Comparison of ENCODE assay signal across 8 cellular contexts in the genomic region with DNA sequence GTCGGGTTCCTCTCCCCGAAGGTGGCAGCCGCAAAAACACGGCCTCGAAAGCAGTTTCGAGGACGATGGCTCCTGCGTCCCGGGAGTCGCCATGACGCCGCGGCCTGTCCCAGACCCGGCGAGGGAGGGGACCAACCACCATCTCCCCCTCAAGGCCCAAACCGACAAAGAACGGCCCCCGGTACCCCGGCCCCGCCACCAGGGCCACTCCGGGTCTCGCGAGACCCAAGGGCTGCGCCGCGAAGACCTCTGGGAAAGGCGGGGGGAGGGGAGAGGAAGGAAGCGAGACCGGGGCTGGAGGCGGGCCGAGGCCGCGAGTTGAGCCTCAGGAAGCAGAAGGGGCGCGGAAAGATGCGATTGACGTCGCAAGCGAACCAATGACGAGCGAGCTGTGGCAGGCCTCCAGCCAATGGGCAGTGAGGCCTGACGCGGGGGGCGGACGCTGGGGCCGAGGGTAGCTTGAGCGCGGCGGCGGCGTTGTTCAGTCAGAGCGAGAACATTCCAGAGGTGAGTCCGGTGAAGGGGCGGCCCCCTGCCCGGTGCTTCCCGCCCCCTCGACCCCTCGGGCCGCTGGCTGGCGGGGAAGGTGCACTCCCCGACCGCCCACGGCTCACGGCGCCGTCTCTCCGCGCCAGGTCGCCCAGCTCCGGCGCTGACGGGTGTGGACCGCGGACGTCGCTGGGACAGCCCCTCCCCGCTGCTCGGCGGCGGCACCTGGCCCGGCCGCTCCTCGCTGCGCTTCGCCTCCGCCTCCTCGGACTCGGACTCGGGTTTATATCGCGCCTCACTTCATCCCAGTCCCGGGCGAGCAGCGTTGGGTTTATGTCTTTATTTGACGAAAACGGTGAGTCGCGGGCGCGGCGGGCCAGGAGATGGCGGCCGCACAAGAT. TPM values are rescaled to one million over a fixed set of nuclear protein-coding genes. Genes with fewer than 3 reads are reported as not detected.
DNase-seq lines count a peak whose midpoint lies in the region; ATAC-seq, FAIRE-seq and TF ChIP-seq lines count a peak whose summit lies in the region.

EIF5 (plus strand) TSS at position 484 of the 890 bp plus-strand sequence. CDS start 1,624 bp downstream, outside the sequence.

- peak; percentile 65 for TF ChIP-seq CTCF in type B pancreatic cell (conservative IDR thresholded peaks at IDR 0.05)

- FAIRE-seq in GM12891 (lab: Jason Lieb, UNC) = peak; percentile 97

- peak within 1 kb of the TSS; percentile 90 to 93 (median 91) for H3K4me3 Mint-ChIP-seq in T-cell
- peak within 1 kb of the TSS; percentile 96 for H3K4me3 Mint-ChIP-seq in type B pancreatic cell

- H3K4me1 Mint-ChIP-seq in T-cell (peaks cover 38 to 47% (median 43%) of the 10 kb centered on the region in 3 donors), type B pancreatic cell (ENCODE audit: unreplicated experiment) (peaks cover 29% of the 10 kb centered on the region)

- H3K36me3 Mint-ChIP-seq in T-cell (peaks cover 39% of the 10 kb centered on the region), type B pancreatic cell (peaks cover 40% of the 10 kb centered on the region)

- DNase-seq in GM12891 (ENCODE audit: insufficient read length, low spot score) (peak; percentile 88), NCI-H1436 treated with DMSO at 0.1 percent for 48 hours (lab: John Stamatoyannopoulos, UW) (peak; percentile 90), T-cell (peak; percentile 97 to 99 (median 98)), cardiac septum (ENCODE audit: low spot score) (peak; percentile 100), pons (ENCODE audit: low spot score) (peak; percentile 98), type B pancreatic cell (ENCODE audit: extremely low spot score, unreplicated experiment) (peak; percentile 99)

- WGBS in adipose tissue, 3 donors = 0 to 1% (median 0%) methylated on average over 86 to 103 of the region's 103 CpGs

- ATAC-seq in HG02840 (IDR thresholded peaks at IDR 0.05; ENCODE audit: low FRiP score, unreplicated experiment) (peak; percentile 92), T-cell (replicated peaks in 1 of 4) (peak; percentile 86 to 92 (median 88))

- H3K27ac Mint-ChIP-seq in T-cell (peak within 1 kb of the TSS; percentile 93 to 96), type B pancreatic cell (peak within 1 kb of the TSS; percentile 96)

- peak within 1 kb of the TSS; percentile 96 for H3K27ac ChIP-seq in adipose tissue (ENCODE audit: low read depth, low read length)

- POLR2A ChIA-PET in T-cell (lab: Charles Lee) = interaction anchor here (0.5 to 1.2 kb wide), 9 partner anchors 10 to 810 kb away, joined by 3 to 5 read pairs (median 3); partner anchors contain the start of gene MARK3 (in 1 of the 2)

- H3K27me3 Mint-ChIP-seq in T-cell (no peaks in the 10 kb centered on the region), type B pancreatic cell (no peaks in the 10 kb centered on the region)

- no peaks in the 10 kb centered on the region for H3K9me3 Mint-ChIP-seq in T-cell
- H3K9me3 Mint-ChIP-seq in type B pancreatic cell = no peaks in the 10 kb centered on the region

- CTCF ChIA-PET in T-cell (lab: Charles Lee) = interaction anchor here in 1 of 2 donors (0.6 to 0.9 kb wide), 2 partner anchors 51 to 70 kb away, joined by 3 to 4 read pairs; partner anchors contain the start of gene MARK3

- TF ChIP-seq POLR2A in GM12891 (IDR thresholded peaks at IDR 0.05; ENCODE audit: low read depth, low read length) = peak; percentile 99

- intact Hi-C loops in cardiac septum (cut with DNase I) = no loop called here

TF ChIP-seq in GM12891, 5 proteins besides CTCF, POLR2A, EP300 and RAD21:
- TF ChIP-seq TAF1 (IDR thresholded peaks at IDR 0.05; ENCODE audit: low read depth, low read length) = peak; percentile 94
- peak; percentile 71; the same call in 1 of the 2 replicates for TF ChIP-seq POU2F2 (IDR thresholded peaks at IDR 0.05; ENCODE audit: low read depth, low read length)
- peak; percentile 61 for TF ChIP-seq SPI1 (IDR thresholded peaks at IDR 0.05; ENCODE audit: low read depth, low read length)
- TF ChIP-seq PAX5 (IDR thresholded peaks at IDR 0.05; ENCODE audit: insufficient read depth, low read length, severe bottlenecking) = peak; percentile 2
- peak; percentile 99 for TF ChIP-seq POLR2AphosphoS5 (IDR thresholded peaks at IDR 0.05; ENCODE audit: low read depth, low read length)

RNA-seq across cellular contexts. Expression of gene EIF5, which starts in this region (rescaled TPM):
- polyA plus RNA-seq in GM12891 (2012; ENCODE audit: low read depth, missing spikeins) = 139 TPM
- total RNA-seq in T-cell (100 to 1,000 TPM; 223 to 650 (median 261) TPM), cardiac septum (222 TPM), type B pancreatic cell (ENCODE audit: low replicate concordance) (327 and 340 TPM in 2 replicates)
- 100 to 1,000 TPM in 1 of 3 donors, 10 to 100 TPM in 2; 48.7 to 156 (median 99.1) TPM for polyA plus RNA-seq in adipose tissue

Comparison
In these comparisons a context has a peak if more than half of its experiments do, and no peak if none do; other contexts are left out.
1. Peak in every context shown above with its lines: DNase-seq, ATAC-seq and H3K27ac ChIP-seq.